ENCODE assay signal across 2 cellular contexts in genomic region chr12:52670961-52671360, GRCh38.
TF ChIP-seq lines count a peak whose summit lies in the region.

No MANE protein-coding gene starts in this region.

TF ChIP-seq in HepG2, 621 proteins besides CTCF, POLR2A, EP300 and RAD21:
- TF ChIP-seq ATF1 (CRISPR knock-in tag; IDR thresholded peaks at IDR 0.05) (no peak), ZNF83 (CRISPR knock-in tag; IDR thresholded peaks at IDR 0.05; ENCODE audit: borderline replicate concordance) (no peak), PAXIP1 (CRISPR knock-in tag; conservative IDR thresholded peaks at IDR 0.05) (no peak), ZNF232 (CRISPR knock-in tag; IDR thresholded peaks at IDR 0.05; ENCODE audit: borderline replicate concordance) (no peak), ZNF256 (CRISPR knock-in tag; conservative IDR thresholded peaks at IDR 0.05) (no peak), LCORL (IDR thresholded peaks at IDR 0.05) (no peak), LCORL (CRISPR knock-in tag; IDR thresholded peaks at IDR 0.05) (no peak), ZUFSP (CRISPR knock-in tag; IDR thresholded peaks at IDR 0.05; ENCODE audit: borderline replicate concordance) (no peak), SRF (IDR thresholded peaks at IDR 0.05; ENCODE audit: low read depth, low read length) (no peak), ZNF558 (CRISPR knock-in tag; IDR thresholded peaks at IDR 0.05; ENCODE audit: borderline replicate concordance) (no peak), SATB2 (CRISPR knock-in tag; IDR thresholded peaks at IDR 0.05) (no peak), SKI (IDR thresholded peaks at IDR 0.05; ENCODE audit: partially characterized antibody) (no peak), XRCC5 (optimal IDR thresholded peaks at IDR 0.05; ENCODE audit: low read length) (no peak), MED1 (CRISPR knock-in tag; IDR thresholded peaks at IDR 0.05) (no peak), REPIN1 (CRISPR knock-in tag; IDR thresholded peaks at IDR 0.05; ENCODE audit: borderline replicate concordance, low read depth) (no peak), ATF4 (CRISPR knock-in tag; IDR thresholded peaks at IDR 0.05) (no peak), MXD1 (CRISPR knock-in tag; IDR thresholded peaks at IDR 0.05) (no peak), ZBTB39 (CRISPR knock-in tag; IDR thresholded peaks at IDR 0.05) (no peak), KAT8 (CRISPR knock-in tag; IDR thresholded peaks at IDR 0.05) (no peak), KDM6A (CRISPR knock-in tag; IDR thresholded peaks at IDR 0.05; ENCODE audit: low read depth) (no peak), ZNF629 (CRISPR knock-in tag; conservative IDR thresholded peaks at IDR 0.05) (no peak)

TF ChIP-seq in SK-N-SH treated with all-trans-retinoic acid at 6 μM for 48 hours, 23 proteins besides CTCF, POLR2A, EP300 and RAD21:
- TF ChIP-seq CSRNP3 (CRISPR knock-in tag; IDR thresholded peaks at IDR 0.05) = no peak
- TF ChIP-seq ZC3H10 (CRISPR knock-in tag; IDR thresholded peaks at IDR 0.05) = no peak
- TF ChIP-seq TOX (CRISPR knock-in tag; IDR thresholded peaks at IDR 0.05; ENCODE audit: borderline replicate concordance) = no peak
- TF ChIP-seq ZNF565 (CRISPR knock-in tag; conservative IDR thresholded peaks at IDR 0.05; ENCODE audit: low read depth) = no peak
- no peak for TF ChIP-seq ZNF70 (CRISPR knock-in tag; IDR thresholded peaks at IDR 0.05)
- TF ChIP-seq ISL1 (CRISPR knock-in tag; IDR thresholded peaks at IDR 0.05) = no peak
- TF ChIP-seq RARB (CRISPR knock-in tag; IDR thresholded peaks at IDR 0.05) = no peak
- no peak for TF ChIP-seq ARNTL (CRISPR knock-in tag; IDR thresholded peaks at IDR 0.05; ENCODE audit: borderline replicate concordance, low read depth)
- no peak for TF ChIP-seq ZNF8 (CRISPR knock-in tag; IDR thresholded peaks at IDR 0.05)
- no peak for TF ChIP-seq ZFP30 (CRISPR knock-in tag; IDR thresholded peaks at IDR 0.05)
- no peak for TF ChIP-seq PATZ1 (CRISPR knock-in tag; IDR thresholded peaks at IDR 0.05; ENCODE audit: borderline replicate concordance)
- no peak for TF ChIP-seq POU6F1 (CRISPR knock-in tag; IDR thresholded peaks at IDR 0.05; ENCODE audit: borderline replicate concordance, low read depth)
- TF ChIP-seq BACH2 (CRISPR knock-in tag; IDR thresholded peaks at IDR 0.05; ENCODE audit: borderline replicate concordance) = no peak
- TF ChIP-seq SNAI2 (CRISPR knock-in tag; IDR thresholded peaks at IDR 0.05) = no peak
- no peak for TF ChIP-seq GLIS3 (CRISPR knock-in tag; IDR thresholded peaks at IDR 0.05)
- no peak for TF ChIP-seq CREB5 (CRISPR knock-in tag; IDR thresholded peaks at IDR 0.05; ENCODE audit: low read depth)
- no peak for TF ChIP-seq TSHZ2 (CRISPR knock-in tag; IDR thresholded peaks at IDR 0.05)
- TF ChIP-seq CSDC2 (CRISPR knock-in tag; IDR thresholded peaks at IDR 0.05) = no peak
- no peak for TF ChIP-seq TCF4 (CRISPR knock-in tag; IDR thresholded peaks at IDR 0.05; ENCODE audit: borderline replicate concordance)
